ENCODE assay signal across 11 cellular contexts in genomic region chr1:55287732-55288131, GRCh38.
DNase-seq lines count a peak whose midpoint lies in the region; ATAC-seq and TF ChIP-seq lines count a peak whose summit lies in the region.
"Had no signal": no experiment of that assay in that cellular context is flagged by ENCODE, and none has a peak within 500 bp of the region (broad histone marks: within the 10 kb centered on the region; RNA-seq: fewer than 3 reads in every experiment).

No MANE protein-coding gene starts in this region.

- no peak overlapping the region for H2BK20ac ChIP-seq in H9 (ENCODE audit: low read depth, low read length, poor library complexity, severe bottlenecking)

- H3K27ac ChIP-seq in esophagus muscularis mucosa (replicated peaks in 1 of 4) (no peak overlapping the region), H9 (ENCODE audit: insufficient read length, low read depth, low read length) (no peak overlapping the region)
- H3K27ac ChIP-seq: prostate gland, SK-N-MC had no signal

- H3T11ph ChIP-seq in H9 (ENCODE audit: low read length): no peak overlapping the region

- no peaks in the 10 kb centered on the region for H3K79me2 ChIP-seq in H9 (ENCODE audit: insufficient read depth, low read length)

- H3K4ac ChIP-seq in H9 (ENCODE audit: low read depth, low read length): no peak overlapping the region

- no peak overlapping the region for H3K18ac ChIP-seq in H9 (ENCODE audit: insufficient read length, low read depth, low read length)

- H3K27ac Mint-ChIP-seq in H9: no peak overlapping the region

- H2BK120ac ChIP-seq in H9 (ENCODE audit: low read depth, low read length, poor library complexity, severe bottlenecking): no peak overlapping the region

- H2BK12ac ChIP-seq in H9 (ENCODE audit: insufficient read length, low read depth, low read length): no peak overlapping the region

- no peak overlapping the region for H3K9ac ChIP-seq in H9 (ENCODE audit: extremely low read depth, insufficient read length, low read length)

- intact Hi-C loops in esophagus muscularis mucosa (cut with DNase I): no loop called here

- no peak overlapping the region for H2AFZ ChIP-seq in H9 (ENCODE audit: low read length)

- peaks cover 18 to 20% of the 10 kb centered on the region in 2 experiments; a peak in 3 of 4 replicates for H3K4me1 Mint-ChIP-seq in H9

- peaks cover 0 to 9% (median 2%) of the 10 kb centered on the region in 4 donors for H3K4me1 ChIP-seq in esophagus muscularis mucosa
- H3K4me1 ChIP-seq in H9 (ENCODE audit: insufficient read depth, low read length): no peaks in the 10 kb centered on the region
- H3K4me1 ChIP-seq: prostate gland had no signal

- H3K4me3 ChIP-seq in esophagus muscularis mucosa: no peak overlapping the region
- H3K4me3 ChIP-seq: prostate gland, SK-N-MC had no signal

- H3K14ac ChIP-seq in H9 (ENCODE audit: insufficient read depth, low read length): no peak overlapping the region

- H3K56ac ChIP-seq in H9 (ENCODE audit: insufficient read length, low read depth, low read length): no peak overlapping the region

- H3K27me3 Mint-ChIP-seq in H9 (ENCODE audit: low read depth): peaks cover 3% of the 10 kb centered on the region

- ATAC-seq in GM18517 (IDR thresholded peaks at IDR 0.05; ENCODE audit: unreplicated experiment): peak; percentile 47
- ATAC-seq in GM21423 (IDR thresholded peaks at IDR 0.05; ENCODE audit: unreplicated experiment): peak; percentile 20
- ATAC-seq in HG03175 (IDR thresholded peaks at IDR 0.05; ENCODE audit: unreplicated experiment): peak; percentile 34

- H3K4me3 Mint-ChIP-seq in H9: no peak overlapping the region

- no peaks in the 10 kb centered on the region for H3K79me1 ChIP-seq in H9 (ENCODE audit: insufficient read depth, low read depth, low read length, poor library complexity, severe bottlenecking)

- no peak for TF ChIP-seq CTCF in esophagus muscularis mucosa (IDR thresholded peaks at IDR 0.05)
- TF ChIP-seq CTCF in H9 (conservative IDR thresholded peaks at IDR 0.05): no peak

- H3K36me3 Mint-ChIP-seq in H9 (ENCODE audit: insufficient read depth in 1 of 3, low read depth in 3 of 3): no peaks in the 10 kb centered on the region

- no peaks in the 10 kb centered on the region for H4K20me1 ChIP-seq in H9 (ENCODE audit: control insufficient read depth, insufficient read depth, insufficient read length)

- no peaks in the 10 kb centered on the region for H3K9me3 Mint-ChIP-seq in H9

- no peaks in the 10 kb centered on the region for H3K36me3 ChIP-seq in esophagus muscularis mucosa
- H3K36me3 ChIP-seq: prostate gland had no signal

- no peak overlapping the region for H3K4me2 ChIP-seq in H9 (ENCODE audit: insufficient read depth, insufficient read length, low read length)

- no peak for TF ChIP-seq EP300 in esophagus muscularis mucosa (IDR thresholded peaks at IDR 0.05)

- H3K27me3 ChIP-seq in esophagus muscularis mucosa (no peaks in the 10 kb centered on the region), H9 (ENCODE audit: insufficient read depth, low read length) (no peaks in the 10 kb centered on the region)

- no peak for TF ChIP-seq POLR2A in esophagus muscularis mucosa (IDR thresholded peaks at IDR 0.05; ENCODE audit: low read depth)

- no peaks in the 10 kb centered on the region for H3K23me2 ChIP-seq in H9 (ENCODE audit: insufficient read length, low read depth, low read length, poor library complexity, severe bottlenecking)

- no peak overlapping the region for H4K8ac ChIP-seq in H9 (replicated peaks; ENCODE audit: insufficient read length, low read depth, low read length)

- H4K5ac ChIP-seq in H9 (ENCODE audit: insufficient read length, low read depth, low read length): no peak overlapping the region

- no peak overlapping the region for H2BK5ac ChIP-seq in H9 (ENCODE audit: insufficient read length, low read length)

- no peak overlapping the region for H2AK5ac ChIP-seq in H9 (ENCODE audit: insufficient read length, low read length)

- no peak overlapping the region for H4K91ac ChIP-seq in H9 (ENCODE audit: insufficient read length, low read depth, low read length)

- 95% methylated on average over 9 of the region's 9 CpGs for WGBS in esophagus muscularis mucosa
- WGBS in H9 (ENCODE audit: extremely low coverage, insufficient read length, low lambda C conversion rate): no CpG with 5 or more reads among the region's 9 CpGs

- H3K23ac ChIP-seq in H9 (ENCODE audit: insufficient read length, low read depth, low read length): no peak overlapping the region

- H3K9me3 ChIP-seq in esophagus muscularis mucosa (no peaks in the 10 kb centered on the region), H9 (ENCODE audit: control insufficient read depth, low read depth, low read length) (no peaks in the 10 kb centered on the region)
- H3K9me3 ChIP-seq: prostate gland had no signal

- DNase-seq in esophagus muscularis mucosa (ENCODE audit: extremely low spot score): peak; percentile 50
- DNase-seq in H9: no peak
- DNase-seq in cerebellum (ENCODE audit: low spot score): no peak
- DNase-seq in NCI-H345 (lab: John Stamatoyannopoulos, UW): no peak
- DNase-seq in activated CD8-positive, alpha-beta memory T cell treated with anti-CD3 and anti-CD28 coated beads, Interleukin-2, amount 50 U/mL, for 4 hours: no peak
- DNase-seq: NCI-H1417 treated with DMSO at 0.1 percent for 48 hours had no signal

- H2BK15ac ChIP-seq in H9 (ENCODE audit: low read depth, low read length): no peak overlapping the region
